ENCODE assay signal across 8 cellular contexts in genomic region chr20:45470262-45470931, GRCh38. TPM values are rescaled to one million over a fixed set of nuclear protein-coding genes. Genes with fewer than 3 reads are reported as not detected.
DNase-seq lines count a peak whose midpoint lies in the region; ATAC-seq and TF ChIP-seq lines count a peak whose summit lies in the region.

No MANE protein-coding gene starts in this region.

- H3K4me1 Mint-ChIP-seq in CD14-positive monocyte, result peaks cover 20% of the 10 kb centered on the region

- no peak overlapping the region for H3K27ac Mint-ChIP-seq in CD14-positive monocyte

- H3K9me3 Mint-ChIP-seq in CD14-positive monocyte, result peaks cover 0 to 15% (median 4%) of the 10 kb centered on the region in 7 donors

- H3K4me3 Mint-ChIP-seq in CD14-positive monocyte, result peak overlapping the region; percentile 63 to 87

- H3K27me3 Mint-ChIP-seq in CD14-positive monocyte (ENCODE audit: low read depth in 3 of 3), result peaks cover 54 to 68% (median 64%) of the 10 kb centered on the region in 3 donors

- peaks cover 0 to 11% of the 10 kb centered on the region in 2 donors for H3K36me3 Mint-ChIP-seq in CD14-positive monocyte

- peak overlapping the region; percentile 23 for H3K4me3 ChIP-seq in astrocyte of the spinal cord (ENCODE audit: low read depth, low read length)
- H3K4me3 ChIP-seq in skin epidermis, result peak overlapping the region; percentile 15 to 38 (median 29)

- peak overlapping the region in 3 of 21 experiments; percentile 18 to 65 (median 26) for H3K27ac ChIP-seq in skin epidermis

- no peak for TF ChIP-seq CTCF in CD14-positive monocyte (IDR thresholded peaks at IDR 0.05)
- no peak for TF ChIP-seq CTCF in astrocyte of the spinal cord (IDR thresholded peaks at IDR 0.05; ENCODE audit: low read depth, low read length)

- ATAC-seq in GM19324 (IDR thresholded peaks at IDR 0.05; ENCODE audit: low FRiP score, unreplicated experiment), result peak; percentile 63
- no peak for ATAC-seq in HG02973 (IDR thresholded peaks at IDR 0.05; ENCODE audit: unreplicated experiment)

- in situ Hi-C loops in astrocyte of the spinal cord (cut with HindIII; ENCODE audit: low sequenced_read_pairs), result no loop called here

- intact Hi-C loops in CD14-positive monocyte (cut with micrococcal nuclease), result no loop called here

- DNase-seq in CD14-positive monocyte (ENCODE audit: low spot score) (no peak), NCI-H1092 treated with DMSO at 0.1 percent for 48 hours (lab: John Stamatoyannopoulos, UW) (peak; percentile 47), astrocyte of the spinal cord (ENCODE audit: low read depth, low spot score) (no peak), islet precursor cell (peak; percentile 70), GM19240 (ENCODE audit: insufficient read length, low spot score) (no peak)

RNA-seq across cellular contexts. Expression of gene WFDC2, which starts 0.8 kb away (rescaled TPM):
- not detected for polyA plus RNA-seq in CD14-positive monocyte

RNA-seq across cellular contexts. Expression of gene SPINT3, which starts 45.0 kb away (rescaled TPM):
- polyA plus RNA-seq in CD14-positive monocyte, result not detected

RNA-seq across cellular contexts. Expression of gene PIGT, which starts 54.5 kb away (rescaled TPM):
- polyA plus RNA-seq in CD14-positive monocyte, result 10 to 100 TPM; 59.7 to 87.6 TPM

Comparison
In these comparisons a context has a peak if more than half of its experiments do, and no peak if none do; other contexts are left out.
1. DNase-seq: peak in NCI-H1092 treated with DMSO at 0.1 percent for 48 hours (single experiment) and islet precursor cell (single experiment); none in CD14-positive monocyte (single experiment), astrocyte of the spinal cord (single experiment) and GM19240 (single experiment).